14 cellular contexts compared by ENCODE assay signal in the genomic region with DNA sequence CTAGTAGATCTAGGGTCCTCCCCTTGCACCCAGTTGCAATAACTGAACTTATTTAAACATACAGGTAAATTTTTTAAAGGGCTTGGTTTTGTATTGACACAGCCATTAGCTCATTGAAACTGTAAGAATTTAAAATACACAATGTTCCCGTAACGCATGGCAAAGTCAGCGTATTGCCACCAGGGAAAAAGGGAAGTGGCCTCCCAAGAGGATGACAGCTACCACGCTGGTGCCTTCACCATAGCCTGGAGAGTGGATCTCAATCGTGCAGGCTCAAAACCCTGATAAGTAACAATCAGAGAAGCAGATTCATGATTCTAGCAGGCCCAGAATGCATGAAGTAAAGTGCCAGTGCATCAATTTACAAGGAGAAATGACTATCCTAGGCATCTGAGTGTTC.
"Had no signal": no experiment of that assay in that cellular context is flagged by ENCODE, and none has a peak within 500 bp of the region (broad histone marks: within the 10 kb centered on the region; RNA-seq: fewer than 3 reads in every experiment).

No MANE protein-coding gene starts in this region.

- ATAC-seq: activated T-helper 17 cell treated with anti-CD3 and anti-CD28 coated beads, Interleukin-2, amount 50 U/mL, for 72 hours; stimulated activated naive CD8-positive, alpha-beta T cell treated with anti-CD3 and anti-CD28 coated beads, Interleukin-15, amount 100 ng/mL, for 72 hours had no signal

- FAIRE-seq: colon, frontal cortex, keratinocyte had no signal

- DNase-seq: activated CD4-positive, alpha-beta T cell treated with anti-CD3 and anti-CD28 coated beads, Interleukin-2, amount 10 ng/mL, durations not matched to agents 7 days and 5 days; activated CD4-positive, CD25-positive, alpha-beta regulatory T cell; activated naive CD4-positive, alpha-beta T cell treated with anti-CD3 and anti-CD28 coated beads, Interleukin-2, amount 10 ng/mL, durations not matched to agents 7 days and 5 days; activated T-cell treated with anti-CD3 and anti-CD28 coated beads for 4 hours; effector CD8-positive, alpha-beta T cell; lower lobe of right lung; stimulated activated CD4-positive, alpha-beta T cell treated with anti-CD3 and anti-CD28 coated beads, Interleukin-15, amount 100 ng/mL, for 24 hours; stimulated activated CD4-positive, alpha-beta T cell treated with anti-CD3 and anti-CD28 coated beads, Interleukin-4, amount 100 ng/mL, for 24 hours; stimulated activated naive CD8-positive, alpha-beta T cell treated with anti-CD3 and anti-CD28 coated beads, Interleukin-15, amount 100 ng/mL, for 72 hours; testis had no signal
